1 cellular context compared by ENCODE assay signal in the genomic region with DNA sequence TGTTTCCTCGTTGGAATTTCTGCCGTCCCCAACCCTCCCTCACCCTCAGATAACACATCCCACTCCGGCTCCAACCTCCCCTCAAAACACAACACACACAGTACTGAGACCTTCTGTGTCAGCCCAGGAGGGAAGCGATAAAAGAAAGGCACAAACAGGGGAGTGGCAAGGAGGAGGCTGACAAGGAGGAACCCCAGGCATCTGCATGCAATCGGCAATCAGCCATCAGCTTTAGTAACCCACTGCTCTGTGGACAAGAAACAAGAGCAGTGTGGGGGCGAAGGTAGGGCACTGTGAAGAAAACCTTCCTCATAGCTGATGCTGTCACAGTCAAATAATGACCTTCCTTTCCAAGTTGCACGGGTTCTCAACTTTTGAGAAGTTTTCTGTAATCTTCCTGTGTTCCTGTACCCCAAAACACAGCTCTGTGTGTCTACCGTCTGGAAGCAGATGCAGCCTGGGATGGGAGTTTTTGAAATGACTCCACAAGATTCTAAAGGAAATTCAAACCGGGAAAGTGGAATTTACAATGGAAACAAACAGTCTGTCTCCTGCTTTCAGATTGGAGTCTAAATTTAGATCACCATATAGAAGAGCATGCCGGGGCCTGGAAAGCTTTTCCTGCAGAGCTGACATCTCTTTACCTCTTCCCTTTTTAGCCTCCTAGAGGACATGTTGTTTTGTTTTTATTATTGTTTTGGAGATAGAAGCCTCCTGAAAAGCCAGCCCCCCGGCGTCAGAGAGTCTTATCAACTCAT.
TF ChIP-seq lines count a peak whose summit lies in the region.

No MANE protein-coding gene starts in this region.

TF ChIP-seq in GM23338, 12 proteins besides CTCF, POLR2A, EP300 and RAD21:
- TF ChIP-seq, protein P1, sequence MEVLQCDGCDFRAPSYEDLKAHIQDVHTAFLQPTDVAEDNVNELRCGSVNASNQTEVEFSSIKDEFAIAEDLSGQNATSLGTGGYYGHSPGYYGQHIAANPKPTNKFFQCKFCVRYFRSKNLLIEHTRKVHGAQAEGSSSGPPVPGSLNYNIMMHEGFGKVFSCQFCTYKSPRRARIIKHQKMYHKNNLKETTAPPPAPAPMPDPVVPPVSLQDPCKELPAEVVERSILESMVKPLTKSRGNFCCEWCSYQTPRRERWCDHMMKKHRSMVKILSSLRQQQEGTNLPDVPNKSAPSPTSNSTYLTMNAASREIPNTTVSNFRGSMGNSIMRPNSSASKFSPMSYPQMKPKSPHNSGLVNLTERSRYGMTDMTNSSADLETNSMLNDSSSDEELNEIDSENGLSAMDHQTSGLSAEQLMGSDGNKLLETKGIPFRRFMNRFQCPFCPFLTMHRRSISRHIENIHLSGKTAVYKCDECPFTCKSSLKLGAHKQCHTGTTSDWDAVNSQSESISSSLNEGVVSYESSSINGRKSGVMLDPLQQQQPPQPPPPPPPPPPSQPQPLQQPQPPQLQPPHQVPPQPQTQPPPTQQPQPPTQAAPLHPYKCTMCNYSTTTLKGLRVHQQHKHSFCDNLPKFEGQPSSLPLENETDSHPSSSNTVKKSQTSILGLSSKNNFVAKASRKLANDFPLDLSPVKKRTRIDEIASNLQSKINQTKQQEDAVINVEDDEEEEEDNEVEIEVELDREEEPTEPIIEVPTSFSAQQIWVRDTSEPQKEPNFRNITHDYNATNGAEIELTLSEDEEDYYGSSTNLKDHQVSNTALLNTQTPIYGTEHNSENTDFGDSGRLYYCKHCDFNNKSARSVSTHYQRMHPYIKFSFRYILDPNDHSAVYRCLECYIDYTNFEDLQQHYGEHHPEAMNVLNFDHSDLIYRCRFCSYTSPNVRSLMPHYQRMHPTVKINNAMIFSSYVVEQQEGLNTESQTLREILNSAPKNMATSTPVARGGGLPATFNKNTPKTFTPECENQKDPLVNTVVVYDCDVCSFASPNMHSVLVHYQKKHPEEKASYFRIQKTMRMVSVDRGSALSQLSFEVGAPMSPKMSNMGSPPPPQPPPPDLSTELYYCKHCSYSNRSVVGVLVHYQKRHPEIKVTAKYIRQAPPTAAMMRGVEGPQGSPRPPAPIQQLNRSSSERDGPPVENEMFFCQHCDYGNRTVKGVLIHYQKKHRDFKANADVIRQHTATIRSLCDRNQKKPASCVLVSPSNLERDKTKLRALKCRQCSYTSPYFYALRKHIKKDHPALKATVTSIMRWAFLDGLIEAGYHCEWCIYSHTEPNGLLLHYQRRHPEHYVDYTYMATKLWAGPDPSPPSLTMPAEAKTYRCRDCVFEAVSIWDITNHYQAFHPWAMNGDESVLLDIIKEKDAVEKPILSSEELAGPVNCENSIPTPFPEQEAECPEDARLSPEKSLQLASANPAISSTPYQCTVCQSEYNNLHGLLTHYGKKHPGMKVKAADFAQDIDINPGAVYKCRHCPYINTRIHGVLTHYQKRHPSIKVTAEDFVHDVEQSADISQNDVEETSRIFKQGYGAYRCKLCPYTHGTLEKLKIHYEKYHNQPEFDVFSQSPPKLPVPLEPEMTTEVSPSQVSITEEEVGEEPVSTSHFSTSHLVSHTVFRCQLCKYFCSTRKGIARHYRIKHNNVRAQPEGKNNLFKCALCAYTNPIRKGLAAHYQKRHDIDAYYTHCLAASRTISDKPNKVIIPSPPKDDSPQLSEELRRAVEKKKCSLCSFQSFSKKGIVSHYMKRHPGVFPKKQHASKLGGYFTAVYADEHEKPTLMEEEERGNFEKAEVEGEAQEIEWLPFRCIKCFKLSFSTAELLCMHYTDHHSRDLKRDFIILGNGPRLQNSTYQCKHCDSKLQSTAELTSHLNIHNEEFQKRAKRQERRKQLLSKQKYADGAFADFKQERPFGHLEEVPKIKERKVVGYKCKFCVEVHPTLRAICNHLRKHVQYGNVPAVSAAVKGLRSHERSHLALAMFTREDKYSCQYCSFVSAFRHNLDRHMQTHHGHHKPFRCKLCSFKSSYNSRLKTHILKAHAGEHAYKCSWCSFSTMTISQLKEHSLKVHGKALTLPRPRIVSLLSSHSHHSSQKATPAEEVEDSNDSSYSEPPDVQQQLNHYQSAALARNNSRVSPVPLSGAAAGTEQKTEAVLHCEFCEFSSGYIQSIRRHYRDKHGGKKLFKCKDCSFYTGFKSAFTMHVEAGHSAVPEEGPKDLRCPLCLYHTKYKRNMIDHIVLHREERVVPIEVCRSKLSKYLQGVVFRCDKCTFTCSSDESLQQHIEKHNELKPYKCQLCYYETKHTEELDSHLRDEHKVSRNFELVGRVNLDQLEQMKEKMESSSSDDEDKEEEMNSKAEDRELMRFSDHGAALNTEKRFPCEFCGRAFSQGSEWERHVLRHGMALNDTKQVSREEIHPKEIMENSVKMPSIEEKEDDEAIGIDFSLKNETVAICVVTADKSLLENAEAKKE (CRISPR knock-in tag; IDR thresholded peaks at IDR 0.05), result no peak
- no peak for TF ChIP-seq POLR2AphosphoS5 (IDR thresholded peaks at IDR 0.05; ENCODE audit: low read depth)
- TF ChIP-seq ZNF114 (CRISPR knock-in tag; IDR thresholded peaks at IDR 0.05), result no peak
- no peak for TF ChIP-seq NANOG (IDR thresholded peaks at IDR 0.05; ENCODE audit: borderline replicate concordance)
- TF ChIP-seq, protein P2, sequence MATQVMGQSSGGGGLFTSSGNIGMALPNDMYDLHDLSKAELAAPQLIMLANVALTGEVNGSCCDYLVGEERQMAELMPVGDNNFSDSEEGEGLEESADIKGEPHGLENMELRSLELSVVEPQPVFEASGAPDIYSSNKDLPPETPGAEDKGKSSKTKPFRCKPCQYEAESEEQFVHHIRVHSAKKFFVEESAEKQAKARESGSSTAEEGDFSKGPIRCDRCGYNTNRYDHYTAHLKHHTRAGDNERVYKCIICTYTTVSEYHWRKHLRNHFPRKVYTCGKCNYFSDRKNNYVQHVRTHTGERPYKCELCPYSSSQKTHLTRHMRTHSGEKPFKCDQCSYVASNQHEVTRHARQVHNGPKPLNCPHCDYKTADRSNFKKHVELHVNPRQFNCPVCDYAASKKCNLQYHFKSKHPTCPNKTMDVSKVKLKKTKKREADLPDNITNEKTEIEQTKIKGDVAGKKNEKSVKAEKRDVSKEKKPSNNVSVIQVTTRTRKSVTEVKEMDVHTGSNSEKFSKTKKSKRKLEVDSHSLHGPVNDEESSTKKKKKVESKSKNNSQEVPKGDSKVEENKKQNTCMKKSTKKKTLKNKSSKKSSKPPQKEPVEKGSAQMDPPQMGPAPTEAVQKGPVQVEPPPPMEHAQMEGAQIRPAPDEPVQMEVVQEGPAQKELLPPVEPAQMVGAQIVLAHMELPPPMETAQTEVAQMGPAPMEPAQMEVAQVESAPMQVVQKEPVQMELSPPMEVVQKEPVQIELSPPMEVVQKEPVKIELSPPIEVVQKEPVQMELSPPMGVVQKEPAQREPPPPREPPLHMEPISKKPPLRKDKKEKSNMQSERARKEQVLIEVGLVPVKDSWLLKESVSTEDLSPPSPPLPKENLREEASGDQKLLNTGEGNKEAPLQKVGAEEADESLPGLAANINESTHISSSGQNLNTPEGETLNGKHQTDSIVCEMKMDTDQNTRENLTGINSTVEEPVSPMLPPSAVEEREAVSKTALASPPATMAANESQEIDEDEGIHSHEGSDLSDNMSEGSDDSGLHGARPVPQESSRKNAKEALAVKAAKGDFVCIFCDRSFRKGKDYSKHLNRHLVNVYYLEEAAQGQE (IDR thresholded peaks at IDR 0.05; ENCODE audit: unreplicated experiment), result no peak
- TF ChIP-seq EZH2 (IDR thresholded peaks at IDR 0.05; ENCODE audit: low read depth, unreplicated experiment), result no peak
- no peak for TF ChIP-seq CREB1 (CRISPR knock-in tag; IDR thresholded peaks at IDR 0.05; ENCODE audit: low read depth)
- no peak for TF ChIP-seq STAT1 (IDR thresholded peaks at IDR 0.05; ENCODE audit: unreplicated experiment)
- TF ChIP-seq EZH2phosphoT487 (IDR thresholded peaks at IDR 0.05; ENCODE audit: unreplicated experiment), result no peak
- TF ChIP-seq JUNB (IDR thresholded peaks at IDR 0.05; ENCODE audit: unreplicated experiment), result no peak
TF ChIP-seq in GM23338: peak in this region for 0.
